Comparison of ENCODE assay signal across 10 cellular contexts in the genomic region with DNA sequence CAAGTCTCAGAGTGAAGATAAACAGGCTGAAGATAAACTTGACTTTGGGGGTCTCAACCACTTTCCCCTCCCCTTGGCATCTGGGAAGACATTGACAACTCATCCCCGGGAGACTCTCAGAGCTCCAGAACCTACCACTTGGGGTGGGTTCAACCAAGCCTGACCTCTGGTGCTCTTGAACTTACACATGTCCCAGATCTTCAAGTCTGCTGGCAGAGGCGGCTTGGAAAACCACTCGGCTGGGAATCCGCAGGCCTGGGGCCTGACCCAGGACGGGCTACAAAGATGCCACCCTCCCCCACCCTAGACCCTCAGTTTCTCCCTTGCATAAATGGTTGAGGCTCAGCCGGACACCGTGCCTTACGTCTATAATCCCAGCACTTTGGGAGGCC. TPM values are rescaled to one million over a fixed set of nuclear protein-coding genes. Genes with fewer than 3 reads are reported as not detected.
DNase-seq lines count a peak whose midpoint lies in the region; ATAC-seq and TF ChIP-seq lines count a peak whose summit lies in the region.
"Had no signal": no experiment of that assay in that cellular context is flagged by ENCODE, and none has a peak within 500 bp of the region (broad histone marks: within the 10 kb centered on the region; RNA-seq: fewer than 3 reads in every experiment).

No MANE protein-coding gene starts in this region.

- TF ChIP-seq CTCF in AG10803 (conservative IDR thresholded peaks at IDR 0.05; ENCODE audit: low read length) = no peak
- TF ChIP-seq CTCF in heart left ventricle (IDR thresholded peaks at IDR 0.05) = no peak

- TF ChIP-seq POLR2A in heart left ventricle (IDR thresholded peaks at IDR 0.05) = no peak

- no peaks in the 10 kb centered on the region for H3K9me3 ChIP-seq in adipocyte (ENCODE audit: control insufficient read depth, low read length)
- no peaks in the 10 kb centered on the region for H3K9me3 ChIP-seq in heart left ventricle
- H3K9me3 ChIP-seq in neuronal stem cell (replicated peaks in 1 of 2; ENCODE audit: control insufficient read depth in 2 of 2, insufficient read depth in 1 of 2, low read depth in 1 of 2, low read length in 2 of 2) = no peaks in the 10 kb centered on the region

- no peak overlapping the region for H3K23ac ChIP-seq in neuronal stem cell (ENCODE audit: low read depth, low read length, poor library complexity)

- H3K4me2 ChIP-seq in neuronal stem cell (ENCODE audit: insufficient read depth, low read length, poor library complexity, severe bottlenecking) = peak overlapping the region; percentile 81

- H4K91ac ChIP-seq in neuronal stem cell (ENCODE audit: low read depth, low read length, poor library complexity) = no peak overlapping the region

- peak overlapping the region; percentile 69 for H2BK15ac ChIP-seq in neuronal stem cell (ENCODE audit: low read length)

- peak overlapping the region; percentile 85 for H3K18ac ChIP-seq in neuronal stem cell (ENCODE audit: low read length)

- no peak overlapping the region for H3K27ac ChIP-seq in heart left ventricle
- H3K27ac ChIP-seq in neuronal stem cell (replicated peaks; ENCODE audit: low read length) = no peak overlapping the region

- H3K36me3 ChIP-seq in adipocyte (ENCODE audit: control insufficient read depth, insufficient read depth, low read length, severe bottlenecking) (no peaks in the 10 kb centered on the region), heart left ventricle (no peaks in the 10 kb centered on the region), neuronal stem cell (replicated peaks in 1 of 2; ENCODE audit: control insufficient read depth in 2 of 2, insufficient read depth in 2 of 2, low read length in 2 of 2) (no peaks in the 10 kb centered on the region)

- no peak overlapping the region for H2BK5ac ChIP-seq in neuronal stem cell (ENCODE audit: low read length)

- H2BK120ac ChIP-seq in neuronal stem cell (ENCODE audit: low read depth, low read length) = no peak overlapping the region

- H3K4me1 ChIP-seq in adipocyte (ENCODE audit: control insufficient read depth, insufficient read depth, low read length) = no peaks in the 10 kb centered on the region
- peaks cover 0 to 7% (median 0%) of the 10 kb centered on the region in 12 donors for H3K4me1 ChIP-seq in heart left ventricle
- peaks cover 0 to 7% of the 10 kb centered on the region in 2 donors for H3K4me1 ChIP-seq in neuronal stem cell (ENCODE audit: control insufficient read depth in 2 of 2, insufficient read depth in 1 of 2, low read depth in 1 of 2, low read length in 2 of 2)

- H4K8ac ChIP-seq in neuronal stem cell (ENCODE audit: low read depth, low read length) = no peak overlapping the region

- no peak overlapping the region for H3K4ac ChIP-seq in neuronal stem cell (ENCODE audit: low read length)

- H3K27me3 ChIP-seq in adipocyte (replicated peaks; ENCODE audit: control insufficient read depth, insufficient read depth, low read length) = no peaks in the 10 kb centered on the region
- H3K27me3 ChIP-seq in heart left ventricle = peaks cover 4 to 38% (median 10%) of the 10 kb centered on the region in 9 donors
- peaks cover 0 to 43% (median 19%) of the 10 kb centered on the region in 3 experiments for H3K27me3 ChIP-seq in neuronal stem cell (ENCODE audit: control insufficient read depth in 3 of 3, insufficient read depth in 3 of 3, low read depth in 1 of 3, low read length in 3 of 3)

- H3K79me1 ChIP-seq in neuronal stem cell (ENCODE audit: low read depth, low read length) = no peaks in the 10 kb centered on the region

- no peak overlapping the region for H2AK5ac ChIP-seq in neuronal stem cell (ENCODE audit: low read depth, low read length)

- DNase-seq in AG10803 (ENCODE audit: low read depth) = no peak
- DNase-seq in adipocyte (ENCODE audit: low read depth) = no peak
- DNase-seq in heart left ventricle = no peak
- no peak for DNase-seq in neuronal stem cell (ENCODE audit: low spot score)
- no peak for DNase-seq in SW 1271 (lab: John Stamatoyannopoulos, UW)
- DNase-seq in cortex of kidney (lab: John Stamatoyannopoulos, UW) = no peak
- DNase-seq in DMS53 (lab: John Stamatoyannopoulos, UW) = no peak
- DNase-seq in stimulated activated naive CD8-positive, alpha-beta T cell treated with anti-CD3 and anti-CD28 coated beads, Interleukin-15, Interleukin-2, amounts not matched to agents 100 U/mL and 50 U/mL, for 24 hours = no peak
- DNase-seq: NCI-H1105; stimulated activated naive B cell treated with anti-CD40 and anti-IgM and Interleukin-4, amounts not matched to agents 10 μg/mL and 1 μg/mL and 100 μg/mL, for 72 hours had no signal

- no peak overlapping the region for H3K14ac ChIP-seq in neuronal stem cell (ENCODE audit: low read length)

- no peak for ATAC-seq in heart left ventricle
- no peak for ATAC-seq in stimulated activated naive CD8-positive, alpha-beta T cell treated with anti-CD3 and anti-CD28 coated beads, Interleukin-15, Interleukin-2, amounts not matched to agents 100 U/mL and 50 U/mL, for 24 hours

- H3K9ac ChIP-seq in adipocyte (ENCODE audit: low read length) (peak overlapping the region; percentile 89), neuronal stem cell (ENCODE audit: low read depth, low read length, poor library complexity) (no peak overlapping the region)

- H3K4me3 ChIP-seq in AG10803 (ENCODE audit: low read length) (peak overlapping the region; percentile 73), adipocyte (ENCODE audit: low read length) (peak overlapping the region; percentile 79), heart left ventricle (peak overlapping the region in 10 of 12 donors; percentile 1 to 52 (median 39)), neuronal stem cell (ENCODE audit: low read length in 2 of 2) (peak overlapping the region in 1 of 2 donors; percentile 55)

- H2AFZ ChIP-seq in neuronal stem cell (ENCODE audit: low read length) = peak overlapping the region; percentile 91

- no peak overlapping the region for H2BK12ac ChIP-seq in neuronal stem cell (ENCODE audit: low read length)

- intact Hi-C loops in heart left ventricle (cut with DNase I) = no loop called here

- WGBS in heart left ventricle, 4 donors = 51 to 80% (median 77%) methylated on average over 3 to 8 of the region's 8 CpGs
- no CpG with 5 or more reads among the region's 8 CpGs for WGBS in neuronal stem cell (ENCODE audit: extremely low coverage in 2 of 2, insufficient read length in 2 of 2, insufficient replicate concordance in 1 of 2), 2 donors

RNA-seq across cellular contexts. Expression of gene LRRC8E, which starts 0.5 kb away (rescaled TPM):
- total RNA-seq in heart left ventricle = 1 to 10 TPM in 4 of 9 donors, under 1 TPM in 5; 0.17 to 2.2 (median 1.00) TPM
- polyA plus RNA-seq in heart left ventricle = 1 to 10 TPM in 1 of 2 donors, under 1 TPM in 1; 0.27 to 2.6 TPM
- 0.17 TPM for polyA plus RNA-seq in neuronal stem cell (2013, experiment 1 of 2)
- 0.24 TPM for polyA plus RNA-seq in neuronal stem cell (2013, experiment 2 of 2)

RNA-seq across cellular contexts. Expression of gene PRR36, which starts 14.6 kb away (rescaled TPM):
- under 1 TPM in 5 of 9 donors, not detected in 4; 0.07 to 0.27 (median 0.11) TPM for total RNA-seq in heart left ventricle
- polyA plus RNA-seq in heart left ventricle = under 1 TPM; 0.01 to 0.04 TPM
- polyA plus RNA-seq in neuronal stem cell (2013, experiment 1 of 2) = 21.9 TPM
- 22.3 TPM for polyA plus RNA-seq in neuronal stem cell (2013, experiment 2 of 2)

RNA-seq across cellular contexts. Expression of gene MAP2K7, which starts 14.9 kb away (rescaled TPM):
- total RNA-seq in heart left ventricle = 10 to 100 TPM; 11.6 to 26.6 (median 23.5) TPM
- polyA plus RNA-seq in heart left ventricle = 10 to 100 TPM; 22.2 to 35.5 TPM
- 32.5 TPM for polyA plus RNA-seq in neuronal stem cell (2013, experiment 1 of 2)
- polyA plus RNA-seq in neuronal stem cell (2013, experiment 2 of 2) = 32.3 TPM

RNA-seq across cellular contexts. Expression of gene TGFBR3L, which starts 25.8 kb away (rescaled TPM):
- total RNA-seq in heart left ventricle = 10 to 100 TPM in 2 of 9 donors, 1 to 10 TPM in 7; 3.6 to 41.2 (median 8.0) TPM
- polyA plus RNA-seq in heart left ventricle = 1 to 10 TPM in 1 of 2 donors, under 1 TPM in 1; 0.76 to 3.5 TPM
- 1.3 TPM for polyA plus RNA-seq in neuronal stem cell (2013, experiment 1 of 2)
- 1.9 TPM for polyA plus RNA-seq in neuronal stem cell (2013, experiment 2 of 2)

RNA-seq across cellular contexts. Expression of gene SNAPC2, which starts 31.3 kb away (rescaled TPM):
- total RNA-seq in heart left ventricle = 10 to 100 TPM in 4 of 9 donors, 1 to 10 TPM in 5; 6.8 to 16.7 (median 9.3) TPM
- polyA plus RNA-seq in heart left ventricle = 10 to 100 TPM; 10.4 to 28.9 TPM
- polyA plus RNA-seq in neuronal stem cell (2013, experiment 1 of 2) = 35.6 TPM
- 32.9 TPM for polyA plus RNA-seq in neuronal stem cell (2013, experiment 2 of 2)
